Comparison of ENCODE assay signal across 20 cellular contexts in genomic region chr5:180402716-180403115, GRCh38.
"Had no signal": no experiment of that assay in that cellular context is flagged by ENCODE, and none has a peak within 500 bp of the region (broad histone marks: within the 10 kb centered on the region; RNA-seq: fewer than 3 reads in every experiment).

No MANE protein-coding gene starts in this region.

- DNase-seq: dermis blood vessel endothelial cell; dorsolateral prefrontal cortex; effector CD4-positive, alpha-beta T cell; effector memory CD4-positive, alpha-beta T cell; foreskin melanocyte; gastrocnemius medialis; glutamatergic neuron; heart right ventricle; hippocampal formation; kidney; kidney glomerular epithelial cell; left colon; left ventricle myocardium inferior; mammary epithelial cell; mesendoderm; mucosa of descending colon; naive B cell had no signal

- H3K4me3 Mint-ChIP-seq: memory B cell, mesothelial cell of epicardium, naive B cell had no signal

- H3K4me1 Mint-ChIP-seq: memory B cell, naive B cell had no signal

- ATAC-seq: gastrocnemius medialis, heart right ventricle, left colon, left lobe of liver, mucosa of descending colon had no signal

- H3K36me3 Mint-ChIP-seq: memory B cell, naive B cell had no signal

- H3K9me3 Mint-ChIP-seq: memory B cell had no signal
